8 cellular contexts compared by ENCODE assay signal in the genomic region with DNA sequence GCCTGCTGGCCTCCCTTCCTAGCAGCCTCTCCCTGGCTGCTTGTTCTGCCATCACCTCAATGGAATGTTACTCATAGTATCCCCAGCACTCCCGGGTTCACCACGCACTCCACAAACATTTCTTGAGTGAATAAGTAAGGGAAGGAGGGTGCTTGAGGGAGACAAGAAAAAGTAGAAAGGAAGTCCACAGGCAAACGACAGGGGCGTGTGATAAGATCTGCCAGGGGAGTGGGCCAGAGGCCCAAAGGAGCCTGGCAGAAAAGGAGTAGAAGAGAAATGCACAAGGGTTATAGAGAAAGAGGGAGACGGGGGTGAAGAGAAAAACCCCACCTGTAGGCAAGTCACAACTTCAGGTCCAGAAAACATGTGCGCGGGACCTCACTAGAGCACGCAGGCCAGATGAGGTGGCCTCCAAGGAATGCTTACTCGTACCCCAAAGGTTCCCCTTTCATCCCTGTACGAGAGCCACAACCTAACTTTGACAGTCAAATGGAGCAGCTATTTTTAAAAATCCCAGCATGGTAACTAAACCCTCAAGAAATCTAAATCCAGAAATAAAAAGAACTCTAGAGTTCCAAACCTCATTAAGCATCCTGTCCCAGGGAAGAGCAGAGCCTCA. TPM values are rescaled to one million over a fixed set of nuclear protein-coding genes. Genes with fewer than 3 reads are reported as not detected.
DNase-seq lines count a peak whose midpoint lies in the region; ATAC-seq and TF ChIP-seq lines count a peak whose summit lies in the region.

No MANE protein-coding gene starts in this region.

- peak overlapping the region; percentile 23 for H3K4me3 ChIP-seq in WI38 (ENCODE audit: low read depth, low read length)

- intact Hi-C loops in sciatic nerve (cut with DNase I): no loop called here

- no peaks in the 10 kb centered on the region for H3K27me3 ChIP-seq in foreskin keratinocyte

- peak; percentile 71 for DNase-seq in Daoy (ENCODE audit: low read depth)
- DNase-seq in foreskin keratinocyte: peak; percentile 78 to 89
- DNase-seq in sciatic nerve (ENCODE audit: low spot score): peak; percentile 60
- DNase-seq in activated CD4-positive, alpha-beta T cell treated with anti-CD3 and anti-CD28 coated beads, Interleukin-2, amount 50 U/mL, for 1 hour: no peak
- DNase-seq in KG1 (lab: John Stamatoyannopoulos, UW): no peak
- no peak for DNase-seq in HuH-7 (ENCODE audit: low spot score)

- TF ChIP-seq CTCF in WI38 (IDR thresholded peaks at IDR 0.05; ENCODE audit: low read depth, low read length) (no peak), foreskin keratinocyte (conservative IDR thresholded peaks at IDR 0.05) (no peak)

- peak overlapping the region; percentile 85 for H3K27ac ChIP-seq in foreskin keratinocyte

- H3K4me1 ChIP-seq in foreskin keratinocyte: peaks cover 45% of the 10 kb centered on the region

- ATAC-seq in foreskin keratinocyte: peak; percentile 77
- peak; percentile 54 for ATAC-seq in sciatic nerve
- ATAC-seq in HG03520 (IDR thresholded peaks at IDR 0.05; ENCODE audit: unreplicated experiment): no peak

RNA-seq across cellular contexts. Expression of gene ZDHHC7, which starts 6.6 kb away (rescaled TPM):
- 27.7 and 34.4 TPM in 2 replicates for total RNA-seq in Daoy (2014; rRNA removed; shearing (Covaris generic))
- total RNA-seq in foreskin keratinocyte (45.3 and 50.0 TPM in 2 replicates), sciatic nerve (48.8 TPM)
- 25.7 and 31.8 TPM in 2 replicates for polyA plus RNA-seq in foreskin keratinocyte

RNA-seq across cellular contexts. Expression of gene KIAA0513, which starts 22.9 kb away (rescaled TPM):
- total RNA-seq in Daoy (2014; rRNA removed; shearing (Covaris generic)): 2.1 and 32.9 TPM in 2 replicates
- total RNA-seq in foreskin keratinocyte: 4.9 and 6.0 TPM in 2 replicates
- 3.4 and 4.0 TPM in 2 replicates for polyA plus RNA-seq in foreskin keratinocyte
- 12.6 TPM for total RNA-seq in sciatic nerve

Comparison
In these comparisons a context has a peak if more than half of its experiments do, and no peak if none do; other contexts are left out.
1. DNase-seq: peak in Daoy (single experiment), foreskin keratinocyte (2 of 2) and sciatic nerve (single experiment); none in activated CD4-positive, alpha-beta T cell treated with anti-CD3 and anti-CD28 coated beads, Interleukin-2, amount 50 U/mL, for 1 hour (single experiment), KG1 (single experiment) and HuH-7 (single experiment).